In the genomic region with DNA sequence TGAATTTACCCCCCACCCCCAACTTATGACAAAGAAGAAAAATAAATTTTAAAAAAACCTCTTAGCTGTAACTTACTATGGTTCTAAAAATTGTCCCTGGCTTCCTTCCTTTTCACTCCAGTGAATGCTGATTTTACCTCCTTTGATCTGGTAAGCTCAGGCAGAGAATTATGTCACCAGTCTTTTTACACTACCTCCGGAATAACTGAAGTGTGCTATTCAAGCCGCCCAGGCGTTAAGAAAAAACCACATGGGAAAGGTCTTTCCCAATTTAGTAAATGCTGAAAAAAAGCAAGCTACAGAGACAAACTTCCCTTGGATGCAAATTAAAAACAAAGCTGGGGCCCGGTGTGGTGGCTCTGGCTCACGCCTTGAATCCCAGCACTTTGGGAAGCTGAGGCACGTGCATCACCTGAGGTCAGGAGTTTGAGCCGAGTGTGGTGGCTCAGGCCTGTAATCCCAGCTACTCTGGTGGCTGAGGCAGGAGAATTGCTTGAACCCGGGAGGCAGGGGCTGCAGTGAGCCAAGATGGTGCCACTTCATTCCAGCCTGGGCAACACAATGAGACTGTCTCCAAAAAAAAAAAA, we compare ENCODE assay signal across 15 cellular contexts. TPM values are rescaled to one million over a fixed set of nuclear protein-coding genes. Genes with fewer than 3 reads are reported as not detected.
DNase-seq lines count a peak whose midpoint lies in the region; ATAC-seq and FAIRE-seq lines count a peak whose summit lies in the region.
"Had no signal": no experiment of that assay in that cellular context is flagged by ENCODE, and none has a peak within 500 bp of the region (broad histone marks: within the 10 kb centered on the region; RNA-seq: fewer than 3 reads in every experiment).

No MANE protein-coding gene starts in this region.

- peaks cover 100% of the 10 kb centered on the region for H4K20me1 ChIP-seq in BLaER1

- peaks cover 70% of the 10 kb centered on the region for H3K4me1 Mint-ChIP-seq in activated T-helper 1 cell treated with anti-CD3 and anti-CD28 coated beads, Interleukin-12 subunit alpha, Interleukin-12 subunit beta, Interleukin-2, Interleukin-4 antibody, amounts not matched to agents 30 ng/mL and 10 ng/mL and 1 ng/mL, durations not matched to agents 14 hours and 24 hours and 36 hours (ENCODE audit: low read depth)
- H3K4me1 Mint-ChIP-seq in memory B cell: peaks cover 48% of the 10 kb centered on the region

- peak overlapping the region; percentile 96 for H3K4me2 ChIP-seq in BLaER1

- no peaks in the 10 kb centered on the region for H3K9me3 Mint-ChIP-seq in activated T-helper 1 cell treated with anti-CD3 and anti-CD28 coated beads, Interleukin-12 subunit alpha, Interleukin-12 subunit beta, Interleukin-2, Interleukin-4 antibody, amounts not matched to agents 30 ng/mL and 10 ng/mL and 1 ng/mL, durations not matched to agents 14 hours and 24 hours and 36 hours
- H3K9me3 Mint-ChIP-seq in memory B cell: no peaks in the 10 kb centered on the region

- ATAC-seq in memory B cell (ENCODE audit: low read depth) (peak; percentile 55), HG03565 (IDR thresholded peaks at IDR 0.05; ENCODE audit: unreplicated experiment) (no peak)
- ATAC-seq: K562 had no signal

- H3K4me3 Mint-ChIP-seq in activated T-helper 1 cell treated with anti-CD3 and anti-CD28 coated beads, Interleukin-12 subunit alpha, Interleukin-12 subunit beta, Interleukin-2, Interleukin-4 antibody, amounts not matched to agents 30 ng/mL and 10 ng/mL and 1 ng/mL, durations not matched to agents 14 hours and 24 hours and 36 hours: peak overlapping the region; percentile 49
- H3K4me3 Mint-ChIP-seq in memory B cell: peak overlapping the region; percentile 56

- H3K4me3 ChIP-seq in BLaER1: peak overlapping the region; percentile 92
- H3K4me3 ChIP-seq: K562, prostate gland had no signal

- H3K27me3 ChIP-seq in BLaER1: no peaks in the 10 kb centered on the region

- peak overlapping the region; percentile 100 for H3K27ac ChIP-seq in BLaER1
- H3K27ac ChIP-seq: prostate gland had no signal

- H3K27ac Mint-ChIP-seq in activated T-helper 1 cell treated with anti-CD3 and anti-CD28 coated beads, Interleukin-12 subunit alpha, Interleukin-12 subunit beta, Interleukin-2, Interleukin-4 antibody, amounts not matched to agents 30 ng/mL and 10 ng/mL and 1 ng/mL, durations not matched to agents 14 hours and 24 hours and 36 hours: peak overlapping the region; percentile 94
- H3K27ac Mint-ChIP-seq in memory B cell: no peak overlapping the region

- H3K4me1 ChIP-seq in BLaER1: peaks cover 100% of the 10 kb centered on the region
- H3K4me1 ChIP-seq: prostate gland had no signal

- peaks cover 68% of the 10 kb centered on the region for H3K36me3 ChIP-seq in BLaER1
- H3K36me3 ChIP-seq: prostate gland had no signal

- H3K27me3 Mint-ChIP-seq in activated T-helper 1 cell treated with anti-CD3 and anti-CD28 coated beads, Interleukin-12 subunit alpha, Interleukin-12 subunit beta, Interleukin-2, Interleukin-4 antibody, amounts not matched to agents 30 ng/mL and 10 ng/mL and 1 ng/mL, durations not matched to agents 14 hours and 24 hours and 36 hours (ENCODE audit: insufficient read depth): no peaks in the 10 kb centered on the region
- no peaks in the 10 kb centered on the region for H3K27me3 Mint-ChIP-seq in memory B cell

- FAIRE-seq in GM18507 (lab: Jason Lieb, UNC): peak; percentile 65
- FAIRE-seq: K562 had no signal

- H3K36me3 Mint-ChIP-seq in activated T-helper 1 cell treated with anti-CD3 and anti-CD28 coated beads, Interleukin-12 subunit alpha, Interleukin-12 subunit beta, Interleukin-2, Interleukin-4 antibody, amounts not matched to agents 30 ng/mL and 10 ng/mL and 1 ng/mL, durations not matched to agents 14 hours and 24 hours and 36 hours (ENCODE audit: low read depth): peaks cover 63% of the 10 kb centered on the region
- H3K36me3 Mint-ChIP-seq in memory B cell: peaks cover 29% of the 10 kb centered on the region

- intact Hi-C loops in activated T-helper 1 cell treated with anti-CD3 and anti-CD28 coated beads, Interleukin-12 subunit alpha, Interleukin-12 subunit beta, Interleukin-2, Interleukin-4 antibody, amounts not matched to agents 30 ng/mL and 10 ng/mL and 1 ng/mL, durations not matched to agents 14 hours and 24 hours and 36 hours (cut with micrococcal nuclease): no loop called here

- H3K9me3 ChIP-seq in BLaER1: no peaks in the 10 kb centered on the region
- H3K9me3 ChIP-seq: prostate gland had no signal

- DNase-seq in GM18507 (ENCODE audit: extremely low spot score, insufficient read length, low read depth): no peak
- DNase-seq in activated T-helper 1 cell treated with anti-CD3 and anti-CD28 coated beads, Interleukin-12 subunit alpha, Interleukin-12 subunit beta, Interleukin-2, Interleukin-4 antibody, amounts not matched to agents 30 ng/mL and 10 ng/mL and 1 ng/mL, durations not matched to agents 14 hours and 24 hours and 36 hours (ENCODE audit: low spot score): no peak
- DNase-seq in memory B cell (ENCODE audit: low spot score in 2 of 2): no peak
- no peak for DNase-seq in NCI-H187 treated with DMSO at 0.1 percent for 48 hours (lab: John Stamatoyannopoulos, UW)
- DNase-seq in foreskin melanocyte: no peak
- no peak for DNase-seq in NCI-H1105 (lab: John Stamatoyannopoulos, UW)
- DNase-seq: amygdala, dermis blood vessel endothelial cell, DMS79 treated with DMSO at 0.1 percent for 48 hours, NCI-H2029, NCI-H526 treated with DMSO at 0.1 percent for 48 hours had no signal

- peak overlapping the region; percentile 69 for H3K9ac ChIP-seq in BLaER1

RNA-seq across cellular contexts. Expression of a gene that starts 12.4 kb away (rescaled TPM):
- total RNA-seq in activated T-helper 1 cell treated with anti-CD3 and anti-CD28 coated beads, Interleukin-12 subunit alpha, Interleukin-12 subunit beta, Interleukin-2, Interleukin-4 antibody, amounts not matched to agents 30 ng/mL and 10 ng/mL and 1 ng/mL, durations not matched to agents 14 hours and 24 hours and 36 hours: 238 and 248 TPM in 2 replicates

RNA-seq across cellular contexts. Expression of a gene that starts 12.6 kb away (rescaled TPM):
- 32.1 and 33.6 TPM in 2 replicates for total RNA-seq in activated T-helper 1 cell treated with anti-CD3 and anti-CD28 coated beads, Interleukin-12 subunit alpha, Interleukin-12 subunit beta, Interleukin-2, Interleukin-4 antibody, amounts not matched to agents 30 ng/mL and 10 ng/mL and 1 ng/mL, durations not matched to agents 14 hours and 24 hours and 36 hours
